Comparison of ENCODE assay signal across 8 cellular contexts in the genomic region with DNA sequence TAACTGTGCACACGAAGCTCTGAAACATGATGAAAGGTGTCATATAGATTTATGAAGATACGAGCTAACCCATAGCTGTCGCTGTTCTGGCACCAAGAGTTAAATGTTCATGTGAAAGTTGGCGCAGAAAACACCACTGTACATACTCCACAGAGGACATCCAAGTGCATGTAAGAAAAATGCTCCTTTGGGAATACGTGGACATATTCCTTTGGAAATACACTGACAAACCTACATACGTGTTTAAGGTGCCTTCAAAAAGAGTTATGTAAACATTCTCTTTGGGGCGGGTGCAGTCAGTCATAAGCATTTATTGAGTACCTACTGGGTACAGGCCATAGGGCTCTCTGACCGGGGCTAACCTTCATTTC. TPM values are rescaled to one million over a fixed set of nuclear protein-coding genes. Genes with fewer than 3 reads are reported as not detected.
DNase-seq lines count a peak whose midpoint lies in the region; ATAC-seq, FAIRE-seq and TF ChIP-seq lines count a peak whose summit lies in the region.

No MANE protein-coding gene starts in this region.

- 0% methylated on average over 1 of the region's 8 CpGs; no CpG with 5 or more reads in 1 of the 2 experiments for WGBS in IMR-90 (ENCODE audit: extremely low coverage in 2 of 2, insufficient read length in 1 of 2), 2 experiments
- WGBS in esophagus muscularis mucosa, result 7% methylated on average over 8 of the region's 8 CpGs

- peak overlapping the region; percentile 98 for H3K23ac ChIP-seq in IMR-90 (ENCODE audit: low read depth, low read length)

- intact Hi-C loops in IMR-90 (cut with micrococcal nuclease), result loop anchor here (5.0 kb wide), 4 partner anchors 54 to 1449 kb away; no protein-coding TSS in a partner anchor
- intact Hi-C loops in esophagus muscularis mucosa (cut with DNase I), result loop anchor here (2.0 to 5.0 kb wide), 2 partner anchors 90 to 406 kb away; no protein-coding TSS in a partner anchor

- peak overlapping the region; percentile 63; the same call in 1 of the 2 replicates for H3K56ac ChIP-seq in IMR-90 (ENCODE audit: extremely low read depth, insufficient read depth, low read length)

- H4K8ac ChIP-seq in IMR-90 (ENCODE audit: low read depth in 2 of 2, low read length in 2 of 2), result peak overlapping the region; percentile 53 to 95

- TF ChIP-seq POLR2A in IMR-90 (IDR thresholded peaks at IDR 0.05; ENCODE audit: low read depth, low read length) (no peak; the same call in 1 of the 2 replicates), esophagus muscularis mucosa (IDR thresholded peaks at IDR 0.05; ENCODE audit: low read depth) (no peak), GM18505 (IDR thresholded peaks at IDR 0.05; ENCODE audit: borderline replicate concordance, extremely low read depth, insufficient read depth, insufficient read length) (no peak)

- H3K27ac ChIP-seq in IMR-90 (ENCODE audit: insufficient read depth, low read length), result peak overlapping the region; percentile 97
- peak overlapping the region; percentile 97 to 99 (median 98) for H3K27ac ChIP-seq in esophagus muscularis mucosa (replicated peaks in 1 of 4)

- H3K4me2 ChIP-seq in IMR-90 (ENCODE audit: low read depth, low read length), result peak overlapping the region; percentile 97

- ATAC-seq in IMR-90 (ENCODE audit: low read depth), result no peak
- ATAC-seq in GM21723 (IDR thresholded peaks at IDR 0.05; ENCODE audit: unreplicated experiment), result no peak
- ATAC-seq in GM18505 (IDR thresholded peaks at IDR 0.05; ENCODE audit: unreplicated experiment), result no peak

- H2AFZ ChIP-seq in IMR-90 (replicated peaks; ENCODE audit: low read length, poor library complexity) (peak overlapping the region; percentile 90), neuron (ENCODE audit: low read depth, low read length) (no peak overlapping the region)

- TF ChIP-seq EP300 in esophagus muscularis mucosa (IDR thresholded peaks at IDR 0.05), result no peak

- peaks cover 12% of the 10 kb centered on the region for H4K20me1 ChIP-seq in IMR-90 (ENCODE audit: insufficient read depth, low read length)

- dilution Hi-C loops in IMR-90 (cut with HindIII; ENCODE audit: low sequenced_read_pairs, unreplicated experiment), result no loop called here

- H3K9me3 ChIP-seq in IMR-90 (ENCODE audit: control insufficient read depth, insufficient read depth, low read length), result no peaks in the 10 kb centered on the region
- H3K9me3 ChIP-seq in esophagus muscularis mucosa, result no peaks in the 10 kb centered on the region
- no peaks in the 10 kb centered on the region for H3K9me3 ChIP-seq in neuron (ENCODE audit: low read length)

- H2BK5ac ChIP-seq in IMR-90 (ENCODE audit: low read depth, low read length, poor library complexity, severe bottlenecking), result peak overlapping the region; percentile 89

- in situ Hi-C loops in IMR-90 (cut with MboI; ENCODE audit: low sequenced_read_pairs), result no loop called here

- FAIRE-seq in D721Med (lab: Jason Lieb, UNC), result no peak

- TF ChIP-seq CTCF in D721Med (IDR thresholded peaks at IDR 0.05; ENCODE audit: insufficient read depth, missing control alignments), result peak; percentile 10
- TF ChIP-seq CTCF in IMR-90 (conservative IDR thresholded peaks at IDR 0.05; ENCODE audit: low read depth, low read length), result no peak
- no peak for TF ChIP-seq CTCF in esophagus muscularis mucosa (IDR thresholded peaks at IDR 0.05)

- peak overlapping the region; percentile 94 for H3K9ac ChIP-seq in IMR-90 (ENCODE audit: low read depth, low read length)

- CTCF ChIA-PET in IMR-90 (lab: Yijun Ruan, JAX), result no interaction called here

- H3K4me1 ChIP-seq in IMR-90 (ENCODE audit: control insufficient read depth, insufficient read depth, low read length) (peaks cover 6% of the 10 kb centered on the region), esophagus muscularis mucosa (peaks cover 23 to 47% (median 37%) of the 10 kb centered on the region in 4 donors), neuron (ENCODE audit: insufficient read depth, low read length) (peaks cover 30% of the 10 kb centered on the region)

- no peak for DNase-seq in D721Med (ENCODE audit: insufficient read length, low spot score)
- peak; percentile 44 for DNase-seq in IMR-90
- DNase-seq in SW 1271 (lab: John Stamatoyannopoulos, UW), result peak; percentile 28 to 63
- no peak for DNase-seq in esophagus muscularis mucosa (ENCODE audit: extremely low spot score)
- DNase-seq in NCI-H187 treated with DMSO at 0.1 percent for 48 hours (lab: John Stamatoyannopoulos, UW), result no peak

- no peak for TF ChIP-seq RAD21 in IMR-90 (IDR thresholded peaks at IDR 0.05; ENCODE audit: low read length)

- H3K27me3 ChIP-seq in IMR-90 (ENCODE audit: control insufficient read depth, insufficient read depth, low read length) (no peaks in the 10 kb centered on the region), esophagus muscularis mucosa (no peaks in the 10 kb centered on the region), neuron (ENCODE audit: insufficient read depth, low read length) (no peaks in the 10 kb centered on the region)

- POLR2A ChIA-PET in IMR-90 (lab: Charles Lee; ENCODE audit: unreplicated experiment), result no interaction called here

- peak overlapping the region; percentile 71 for H3K14ac ChIP-seq in IMR-90 (replicated peaks; ENCODE audit: low read depth, low read length)

- H4K91ac ChIP-seq in IMR-90 (ENCODE audit: insufficient read depth, low read depth, low read length), result 0 out of 2 replicates have a peak overlapping the region, but pooled peaks have one; percentile 0

- BruUV-seq in IMR-90 (replicated peaks; lab: Mats Ljungman, UMichigan), result no TSS peak

- H2BK20ac ChIP-seq in IMR-90 (ENCODE audit: low read depth, low read length), result 0 out of 2 replicates have a peak overlapping the region, but pooled peaks have one; percentile 1

- H3K36me3 ChIP-seq in IMR-90 (ENCODE audit: control insufficient read depth, insufficient read depth, low read length) (no peaks in the 10 kb centered on the region), esophagus muscularis mucosa (no peaks in the 10 kb centered on the region), neuron (ENCODE audit: insufficient read depth, low read length) (no peaks in the 10 kb centered on the region)

- H3K4ac ChIP-seq in IMR-90 (ENCODE audit: low read depth, low read length), result peak overlapping the region; percentile 73

- peak overlapping the region; percentile 89 for H3K18ac ChIP-seq in IMR-90 (ENCODE audit: low read depth, low read length)

- H4K5ac ChIP-seq in IMR-90 (ENCODE audit: low read depth, low read length), result peak overlapping the region; percentile 35

- H2BK15ac ChIP-seq in IMR-90 (ENCODE audit: low read depth, low read length), result no peak overlapping the region

- peak overlapping the region; percentile 49 for H2AK9ac ChIP-seq in IMR-90 (replicated peaks; ENCODE audit: low read depth, low read length, poor library complexity)

- peak overlapping the region; percentile 63 for H3K4me3 ChIP-seq in IMR-90 (ENCODE audit: insufficient read depth, low read depth, low read length)
- peak overlapping the region; percentile 91 to 96 (median 94) for H3K4me3 ChIP-seq in esophagus muscularis mucosa
- peak overlapping the region; percentile 54 for H3K4me3 ChIP-seq in neuron (ENCODE audit: low read length)

- no peak overlapping the region for H2BK120ac ChIP-seq in IMR-90 (ENCODE audit: low read depth, low read length)

- H3K9me1 ChIP-seq in IMR-90 (ENCODE audit: insufficient read depth, low read length), result no peaks in the 10 kb centered on the region

- H2AK5ac ChIP-seq in IMR-90 (ENCODE audit: low read depth, low read length), result no peak overlapping the region; the same call in 1 of the 2 replicates

- H3K79me1 ChIP-seq in IMR-90 (ENCODE audit: low read depth in 1 of 2, low read length in 2 of 2), result peaks cover 4 to 11% of the 10 kb centered on the region in 2 experiments; a peak in 2 of 4 replicates

TF ChIP-seq in IMR-90, 13 proteins besides CTCF, POLR2A, EP300 and RAD21:
- TF ChIP-seq, protein P1, sequence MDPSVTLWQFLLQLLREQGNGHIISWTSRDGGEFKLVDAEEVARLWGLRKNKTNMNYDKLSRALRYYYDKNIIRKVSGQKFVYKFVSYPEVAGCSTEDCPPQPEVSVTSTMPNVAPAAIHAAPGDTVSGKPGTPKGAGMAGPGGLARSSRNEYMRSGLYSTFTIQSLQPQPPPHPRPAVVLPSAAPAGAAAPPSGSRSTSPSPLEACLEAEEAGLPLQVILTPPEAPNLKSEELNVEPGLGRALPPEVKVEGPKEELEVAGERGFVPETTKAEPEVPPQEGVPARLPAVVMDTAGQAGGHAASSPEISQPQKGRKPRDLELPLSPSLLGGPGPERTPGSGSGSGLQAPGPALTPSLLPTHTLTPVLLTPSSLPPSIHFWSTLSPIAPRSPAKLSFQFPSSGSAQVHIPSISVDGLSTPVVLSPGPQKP (IDR thresholded peaks at IDR 0.05; ENCODE audit: borderline replicate concordance, low read depth, low read length), result no peak
- TF ChIP-seq BHLHE40 (IDR thresholded peaks at IDR 0.05; ENCODE audit: low read depth, low read length) (no peak), CEBPB (IDR thresholded peaks at IDR 0.05; ENCODE audit: low read depth, low read length) (no peak), SMC3 (IDR thresholded peaks at IDR 0.05; ENCODE audit: low read depth, low read length) (no peak), RFX5 (IDR thresholded peaks at IDR 0.05; ENCODE audit: low read depth, low read length) (no peak), MAZ (IDR thresholded peaks at IDR 0.05; ENCODE audit: borderline replicate concordance, low read depth, low read length) (no peak), MXI1 (IDR thresholded peaks at IDR 0.05; ENCODE audit: borderline replicate concordance, low read depth, low read length) (no peak), RCOR1 (IDR thresholded peaks at IDR 0.05; ENCODE audit: insufficient replicate concordance, low read length) (no peak), MAFK (IDR thresholded peaks at IDR 0.05; ENCODE audit: low read depth, low read length) (no peak), FOS (IDR thresholded peaks at IDR 0.05; ENCODE audit: low read depth, low read length) (no peak), CHD1 (IDR thresholded peaks at IDR 0.05; ENCODE audit: low read depth, low read length) (no peak), NFE2L2 (IDR thresholded peaks at IDR 0.05; ENCODE audit: low read depth, low read length) (no peak)
- TF ChIP-seq, protein P2, sequence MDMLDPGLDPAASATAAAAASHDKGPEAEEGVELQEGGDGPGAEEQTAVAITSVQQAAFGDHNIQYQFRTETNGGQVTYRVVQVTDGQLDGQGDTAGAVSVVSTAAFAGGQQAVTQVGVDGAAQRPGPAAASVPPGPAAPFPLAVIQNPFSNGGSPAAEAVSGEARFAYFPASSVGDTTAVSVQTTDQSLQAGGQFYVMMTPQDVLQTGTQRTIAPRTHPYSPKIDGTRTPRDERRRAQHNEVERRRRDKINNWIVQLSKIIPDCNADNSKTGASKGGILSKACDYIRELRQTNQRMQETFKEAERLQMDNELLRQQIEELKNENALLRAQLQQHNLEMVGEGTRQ (IDR thresholded peaks at IDR 0.05; ENCODE audit: low read depth, low read length), result no peak

RNA-seq across cellular contexts. Expression of a gene that starts 0.7 kb away (rescaled TPM):
- total RNA-seq in IMR-90 (2012; rRNA removed) (14.5 and 22.8 TPM in 2 replicates), esophagus muscularis mucosa (10 to 100 TPM; 55.0 to 87.2 (median 72.7) TPM)
- polyA plus RNA-seq in IMR-90 (2012; rRNA removed), result 17.5 and 20.1 TPM in 2 replicates
- 9.7 and 16.0 TPM in 2 replicates for polyA plus RNA-seq in IMR-90 (2012; cell fraction: cytosol; rRNA removed)
- 28.7 and 32.4 TPM in 2 replicates for polyA plus RNA-seq in IMR-90 (2012; cell fraction: nucleus; rRNA removed; ENCODE audit: low replicate concordance)

Comparison
In these comparisons a context has a peak if more than half of its experiments do, and no peak if none do; other contexts are left out.
1. DNase-seq: peak in IMR-90 (single experiment) and SW 1271 (2 of 2); none in D721Med (single experiment), esophagus muscularis mucosa (single experiment) and NCI-H187 treated with DMSO at 0.1 percent for 48 hours (single experiment).
2. Peak in every context shown above with its lines, with median percentiles within 50 percentile points of each other: H3K4me3 ChIP-seq.